13 cellular contexts compared by ENCODE assay signal in genomic region chr11:128603752-128604472, GRCh38. TPM values are rescaled to one million over a fixed set of nuclear protein-coding genes. Genes with fewer than 3 reads are reported as not detected.
DNase-seq lines count a peak whose midpoint lies in the region; ATAC-seq and TF ChIP-seq lines count a peak whose summit lies in the region.
"Had no signal": no experiment of that assay in that cellular context is flagged by ENCODE, and none has a peak within 500 bp of the region (broad histone marks: within the 10 kb centered on the region; RNA-seq: fewer than 3 reads in every experiment).

No MANE protein-coding gene starts in this region.

- intact Hi-C loops in IMR-90 (cut with micrococcal nuclease), result no loop called here

- POLR2A ChIA-PET in IMR-90 (lab: Charles Lee; ENCODE audit: unreplicated experiment), result no interaction called here

- H3K79me1 ChIP-seq in IMR-90 (ENCODE audit: low read depth in 1 of 2, low read length in 2 of 2), result no peaks in the 10 kb centered on the region

- in situ Hi-C loops in IMR-90 (cut with MboI; ENCODE audit: low sequenced_read_pairs), result no loop called here

- H3K4ac ChIP-seq in IMR-90 (ENCODE audit: low read depth, low read length), result no peak overlapping the region

- CTCF ChIA-PET in IMR-90 (lab: Yijun Ruan, JAX), result interaction anchor here (0.6 to 1.3 kb wide), 2 partner anchors 301 to 446 kb away, joined by 3 to 7 read pairs; no protein-coding TSS in a partner anchor

- dilution Hi-C loops in IMR-90 (cut with HindIII; ENCODE audit: low sequenced_read_pairs, unreplicated experiment), result no loop called here

- H3K23ac ChIP-seq in IMR-90 (ENCODE audit: low read depth, low read length), result no peak overlapping the region

- no peak overlapping the region for H4K91ac ChIP-seq in IMR-90 (ENCODE audit: insufficient read depth, low read depth, low read length)

- H3K4me3 ChIP-seq in IMR-90 (ENCODE audit: insufficient read depth, low read depth, low read length), result no peak overlapping the region
- H3K4me3 ChIP-seq: body of pancreas, hepatocyte, pancreas had no signal

- no peak for TF ChIP-seq POLR2A in IMR-90 (IDR thresholded peaks at IDR 0.05; ENCODE audit: low read depth, low read length)

- H3K4me1 Mint-ChIP-seq in endothelial cell (ENCODE audit: unreplicated experiment), result peaks cover 37% of the 10 kb centered on the region

- H4K5ac ChIP-seq in IMR-90 (ENCODE audit: low read depth, low read length), result no peak overlapping the region

- no peak overlapping the region; the same call in 1 of the 2 replicates for H2AK5ac ChIP-seq in IMR-90 (ENCODE audit: low read depth, low read length)

- H4K8ac ChIP-seq in IMR-90 (ENCODE audit: low read depth in 2 of 2, low read length in 2 of 2), result no peak overlapping the region

- H3K9me3 ChIP-seq in IMR-90 (ENCODE audit: control insufficient read depth, insufficient read depth, low read length), result no peaks in the 10 kb centered on the region
- H3K9me3 ChIP-seq: body of pancreas, pancreas had no signal

- TF ChIP-seq RAD21 in IMR-90 (IDR thresholded peaks at IDR 0.05; ENCODE audit: low read length), result no peak

- no peak overlapping the region for H3K56ac ChIP-seq in IMR-90 (ENCODE audit: extremely low read depth, insufficient read depth, low read length)

- H3K18ac ChIP-seq in IMR-90 (ENCODE audit: low read depth, low read length), result no peak overlapping the region

- no peaks in the 10 kb centered on the region for H3K36me3 Mint-ChIP-seq in endothelial cell (ENCODE audit: low read depth, unreplicated experiment)

- H3K9me1 ChIP-seq in IMR-90 (ENCODE audit: insufficient read depth, low read length), result no peaks in the 10 kb centered on the region

- no peak overlapping the region for H2BK120ac ChIP-seq in IMR-90 (ENCODE audit: low read depth, low read length)

- H2AFZ ChIP-seq in IMR-90 (replicated peaks; ENCODE audit: low read length, poor library complexity), result no peak overlapping the region
- H2AFZ ChIP-seq: hepatocyte had no signal

- H3K9me3 Mint-ChIP-seq in endothelial cell (ENCODE audit: unreplicated experiment), result no peaks in the 10 kb centered on the region

- no TSS peak for BruUV-seq in IMR-90 (replicated peaks; lab: Mats Ljungman, UMichigan)

- no peak overlapping the region for H3K14ac ChIP-seq in IMR-90 (replicated peaks; ENCODE audit: low read depth, low read length)

- no peaks in the 10 kb centered on the region for H4K20me1 ChIP-seq in IMR-90 (ENCODE audit: insufficient read depth, low read length)

- H2AK9ac ChIP-seq in IMR-90 (replicated peaks; ENCODE audit: low read depth, low read length, poor library complexity), result no peak overlapping the region

- no peak overlapping the region for H2BK5ac ChIP-seq in IMR-90 (ENCODE audit: low read depth, low read length, poor library complexity, severe bottlenecking)

- H3K4me1 ChIP-seq in IMR-90 (ENCODE audit: control insufficient read depth, insufficient read depth, low read length), result peaks cover 2% of the 10 kb centered on the region; the same call in 1 of the 2 replicates
- H3K4me1 ChIP-seq: body of pancreas, pancreas had no signal

- ATAC-seq in GM18511 (IDR thresholded peaks at IDR 0.05; ENCODE audit: unreplicated experiment) (peak; percentile 69), IMR-90 (ENCODE audit: low read depth) (no peak), HG02623 (IDR thresholded peaks at IDR 0.05; ENCODE audit: unreplicated experiment) (no peak)
- ATAC-seq: pancreas had no signal

- H3K27me3 Mint-ChIP-seq in endothelial cell (ENCODE audit: unreplicated experiment), result no peaks in the 10 kb centered on the region

- 100% methylated on average over 2 of the region's 5 CpGs; no CpG with 5 or more reads in 1 of the 2 experiments for WGBS in IMR-90 (ENCODE audit: extremely low coverage in 2 of 2, insufficient read length in 1 of 2), 2 experiments

- no peak overlapping the region for H3K9ac ChIP-seq in IMR-90 (ENCODE audit: low read depth, low read length)

- no peak overlapping the region for H3K4me3 Mint-ChIP-seq in endothelial cell (ENCODE audit: unreplicated experiment)

- H2BK20ac ChIP-seq in IMR-90 (ENCODE audit: low read depth, low read length), result no peak overlapping the region

- no peak overlapping the region for H2BK15ac ChIP-seq in IMR-90 (ENCODE audit: low read depth, low read length)

- H3K27ac Mint-ChIP-seq in endothelial cell (ENCODE audit: unreplicated experiment), result peak overlapping the region; percentile 95

- 0 out of 2 replicates have a peak, but pooled peaks have one; percentile 9 for TF ChIP-seq CTCF in IMR-90 (conservative IDR thresholded peaks at IDR 0.05; ENCODE audit: low read depth, low read length)
- no peak for TF ChIP-seq CTCF in endothelial cell (IDR thresholded peaks at IDR 0.05; ENCODE audit: unreplicated experiment)

- no peak overlapping the region for H3K4me2 ChIP-seq in IMR-90 (ENCODE audit: low read depth, low read length)
- H3K4me2 ChIP-seq: hepatocyte had no signal

- H3K27ac ChIP-seq in IMR-90 (ENCODE audit: insufficient read depth, low read length), result no peak overlapping the region
- H3K27ac ChIP-seq: body of pancreas, hepatocyte, pancreas had no signal

- DNase-seq in DMS53 (lab: John Stamatoyannopoulos, UW) (peak; percentile 62), IMR-90 (no peak), endothelial cell (ENCODE audit: low spot score) (no peak), dermis blood vessel endothelial cell (no peak), COR-L47 (lab: John Stamatoyannopoulos, UW) (no peak), NOMO-1 (lab: John Stamatoyannopoulos, UW; ENCODE audit: unreplicated experiment in 2 of 2) (no peak)
- DNase-seq: activated CD4-positive, CD25-positive, alpha-beta regulatory T cell treated with anti-CD3 and anti-CD28 coated beads, Interleukin-2, amount 50 U/mL, for 72 hours; body of pancreas; NCI-H2107; pancreas had no signal

- peaks cover 8% of the 10 kb centered on the region for H3K27me3 ChIP-seq in IMR-90 (ENCODE audit: control insufficient read depth, insufficient read depth, low read length)
- H3K27me3 ChIP-seq: body of pancreas, hepatocyte, pancreas had no signal

- no peaks in the 10 kb centered on the region for H3K36me3 ChIP-seq in IMR-90 (ENCODE audit: control insufficient read depth, insufficient read depth, low read length)
- H3K36me3 ChIP-seq: pancreas had no signal

TF ChIP-seq in IMR-90, 13 proteins besides CTCF, POLR2A, EP300 and RAD21:
- TF ChIP-seq MAZ (IDR thresholded peaks at IDR 0.05; ENCODE audit: borderline replicate concordance, low read depth, low read length), result no peak
- TF ChIP-seq CEBPB (IDR thresholded peaks at IDR 0.05; ENCODE audit: low read depth, low read length), result no peak
- TF ChIP-seq NFE2L2 (IDR thresholded peaks at IDR 0.05; ENCODE audit: low read depth, low read length), result no peak
- no peak for TF ChIP-seq RCOR1 (IDR thresholded peaks at IDR 0.05; ENCODE audit: insufficient replicate concordance, low read length)
- TF ChIP-seq MAFK (IDR thresholded peaks at IDR 0.05; ENCODE audit: low read depth, low read length), result no peak
- TF ChIP-seq USF2 (IDR thresholded peaks at IDR 0.05; ENCODE audit: low read depth, low read length), result no peak
- TF ChIP-seq BHLHE40 (IDR thresholded peaks at IDR 0.05; ENCODE audit: low read depth, low read length), result no peak
- no peak for TF ChIP-seq CHD1 (IDR thresholded peaks at IDR 0.05; ENCODE audit: low read depth, low read length)
- no peak for TF ChIP-seq RFX5 (IDR thresholded peaks at IDR 0.05; ENCODE audit: low read depth, low read length)
- TF ChIP-seq FOS (IDR thresholded peaks at IDR 0.05; ENCODE audit: low read depth, low read length), result no peak
TF ChIP-seq in IMR-90: peak in this region for 0.

RNA-seq across cellular contexts. Expression of gene ETS1, which starts 16.6 kb away (rescaled TPM):
- total RNA-seq in IMR-90 (2012; rRNA removed) (56.3 and 60.3 TPM in 2 replicates), endothelial cell (ENCODE audit: unreplicated experiment) (309 TPM), dermis blood vessel endothelial cell (128 and 130 TPM in 2 replicates)
- 41.2 and 43.6 TPM in 2 replicates for polyA plus RNA-seq in IMR-90 (2012; rRNA removed)
- polyA plus RNA-seq in IMR-90 (2012; cell fraction: cytosol; rRNA removed), result 19.0 and 24.4 TPM in 2 replicates
- 13.4 and 42.1 TPM in 2 replicates for polyA plus RNA-seq in IMR-90 (2012; cell fraction: nucleus; rRNA removed; ENCODE audit: low replicate concordance)
